Comparison of ENCODE assay signal across 10 cellular contexts in genomic region chr3:4825572-4826236, GRCh38.
A peak's percentile ranks its signal among the peaks of the same experiment; 100 is the strongest.
DNase-seq lines count a peak whose midpoint lies in the region; ATAC-seq and TF ChIP-seq lines count a peak whose summit lies in the region.
"Had no signal": no experiment of that assay in that cellular context is flagged by ENCODE, and none has a peak within 500 bp of the region (broad histone marks: within the 10 kb centered on the region; RNA-seq: fewer than 3 reads in every experiment).

No MANE protein-coding gene starts in this region.

- H3K27me3 ChIP-seq in body of pancreas (no peaks in the 10 kb centered on the region), right lobe of liver (no peaks in the 10 kb centered on the region), tibial artery (no peaks in the 10 kb centered on the region)

- TF ChIP-seq POLR2A in body of pancreas (IDR thresholded peaks at IDR 0.05), result no peak
- no peak for TF ChIP-seq POLR2A in right lobe of liver (IDR thresholded peaks at IDR 0.05)

- no peak for TF ChIP-seq CTCF in body of pancreas (IDR thresholded peaks at IDR 0.05)
- TF ChIP-seq CTCF in right lobe of liver (IDR thresholded peaks at IDR 0.05), result no peak
- TF ChIP-seq CTCF in tibial artery (IDR thresholded peaks at IDR 0.05), result no peak

- peak; percentile 20 to 37 for DNase-seq in NOMO-1 (lab: John Stamatoyannopoulos, UW; ENCODE audit: unreplicated experiment in 2 of 2)
- no peak for DNase-seq in NOMO-1 treated with dmso at 0.1 percent for 144 hours (lab: John Stamatoyannopoulos, UW; ENCODE audit: unreplicated experiment)
- DNase-seq in body of pancreas, result peak; percentile 37 to 54 (median 49)
- peak; percentile 47 to 67 (median 60) for DNase-seq in right lobe of liver
- DNase-seq in tibial artery, result no peak
- DNase-seq in NCI-H128 (lab: John Stamatoyannopoulos, UW; ENCODE audit: unreplicated experiment), result no peak
- no peak for DNase-seq in NCI-H526 treated with DMSO at 0.1 percent for 48 hours (lab: John Stamatoyannopoulos, UW)
- DNase-seq: activated CD8-positive, alpha-beta memory T cell treated with anti-CD3 and anti-CD28 coated beads, Interleukin-2, amount 50 U/mL, for 4 hours had no signal

- H3K27ac ChIP-seq in body of pancreas (peak overlapping the region; percentile 65 to 82 (median 76)), right lobe of liver (peak overlapping the region in 2 of 3 donors; percentile 26 to 65), tibial artery (peak overlapping the region; percentile 69 to 75)
- H3K27ac ChIP-seq: 22Rv1 had no signal

- H3K9me3 ChIP-seq in body of pancreas (no peaks in the 10 kb centered on the region), right lobe of liver (no peaks in the 10 kb centered on the region), tibial artery (no peaks in the 10 kb centered on the region)

- 11 to 18% methylated on average over 12 of the region's 12 CpGs for WGBS in body of pancreas, 2 donors
- 21% methylated on average over 10 of the region's 12 CpGs for WGBS in right lobe of liver (ENCODE audit: insufficient coverage, low coverage, low lambda C conversion rate, missing lambda C conversion rate)

- peak; percentile 38 for ATAC-seq in body of pancreas
- ATAC-seq in right lobe of liver, result peak; percentile 67 to 80 (median 75)
- no peak for ATAC-seq in HG03135 (IDR thresholded peaks at IDR 0.05; ENCODE audit: unreplicated experiment)

- peaks cover 24% of the 10 kb centered on the region for H3K4me1 ChIP-seq in body of pancreas
- peaks cover 0 to 24% (median 0%) of the 10 kb centered on the region in 4 donors for H3K4me1 ChIP-seq in right lobe of liver
- peaks cover 0 to 59% (median 51%) of the 10 kb centered on the region in 4 donors for H3K4me1 ChIP-seq in tibial artery

- H3K36me3 ChIP-seq in body of pancreas (replicated peaks in 1 of 2; ENCODE audit: insufficient read depth in 1 of 2, low read depth in 2 of 2) (no peaks in the 10 kb centered on the region), right lobe of liver (no peaks in the 10 kb centered on the region), tibial artery (peaks cover 8 to 30% (median 16%) of the 10 kb centered on the region in 3 donors)

- H3K4me3 ChIP-seq in body of pancreas, result no peak overlapping the region
- H3K4me3 ChIP-seq in right lobe of liver, result no peak overlapping the region
- H3K4me3 ChIP-seq in tibial artery, result no peak overlapping the region

- intact Hi-C loops in body of pancreas (cut with DNase I), result no loop called here
- intact Hi-C loops in right lobe of liver (cut with DNase I), result no loop called here
- intact Hi-C loops in tibial artery (cut with DNase I; ENCODE audit: low total_unique reads), result loop anchor here (5.0 kb wide), 1 partner anchor 162 kb away; no protein-coding TSS in a partner anchor

Comparison
In these comparisons a context has a peak if more than half of its experiments do, and no peak if none do; other contexts are left out.
1. DNase-seq: peak in NOMO-1 (2 of 2), body of pancreas (4 of 4) and right lobe of liver (3 of 3); none in NOMO-1 treated with dmso at 0.1 percent for 144 hours (single experiment), tibial artery (0 of 2), NCI-H128 (single experiment) and NCI-H526 treated with DMSO at 0.1 percent for 48 hours (single experiment).
2. Peak in every context shown above with its lines, with median percentiles within 50 percentile points of each other: H3K27ac ChIP-seq.